1 cellular context compared by ENCODE assay signal in genomic region chr3:155854147-155854940, GRCh38.
TF ChIP-seq lines count a peak whose summit lies in the region.

SLC33A1 (minus strand) TSS chr3:155854427; CDS start chr3:155853997, 430 bp downstream.

TF ChIP-seq in liver, 16 proteins besides CTCF, POLR2A, EP300 and RAD21 (continued from another document):
- TF ChIP-seq ZBTB33 (IDR thresholded peaks at IDR 0.05) (peak; percentile 71), NR2F2 (IDR thresholded peaks at IDR 0.05) (no peak), MAX (IDR thresholded peaks at IDR 0.05) (peak; percentile 88), GABPA (IDR thresholded peaks at IDR 0.05 in 1 of 2, conservative IDR thresholded peaks at IDR 0.05 in 1 of 2) (peak; percentile 98 to 99), HNF4G (IDR thresholded peaks at IDR 0.05) (no peak)
